Comparison of ENCODE assay signal across 8 cellular contexts in genomic region chr17:46851029-46851741, GRCh38. TPM values are rescaled to one million over a fixed set of nuclear protein-coding genes. Genes with fewer than 3 reads are reported as not detected.
DNase-seq lines count a peak whose midpoint lies in the region; ATAC-seq and TF ChIP-seq lines count a peak whose summit lies in the region.

WNT9B (plus strand) TSS chr17:46851583; CDS start chr17:46851639, 56 bp downstream.

- peak within 1 kb of the TSS; percentile 69 for H3K4me2 ChIP-seq in skeletal muscle satellite cell (ENCODE audit: low read length)

- TF ChIP-seq CTCF in AG04449 (IDR thresholded peaks at IDR 0.05; ENCODE audit: insufficient read depth, low read length, missing control alignments): no peak
- no peak for TF ChIP-seq CTCF in HFF-Myc (IDR thresholded peaks at IDR 0.05; ENCODE audit: low read depth, low read length, missing control alignments)
- no peak for TF ChIP-seq CTCF in activated CD8-positive, alpha-beta T cell treated with anti-CD3 and anti-CD28 coated beads for 36 hours (IDR thresholded peaks at IDR 0.05)

- H3K9me3 ChIP-seq in right cardiac atrium (ENCODE audit: control insufficient read depth, low read length): no peaks in the 10 kb centered on the region
- no peaks in the 10 kb centered on the region for H3K9me3 ChIP-seq in skeletal muscle satellite cell (replicated peaks; ENCODE audit: low read length)

- H3K4me1 Mint-ChIP-seq in activated CD8-positive, alpha-beta T cell treated with anti-CD3 and anti-CD28 coated beads for 36 hours (ENCODE audit: low read depth): peaks cover 6% of the 10 kb centered on the region

- WGBS in right cardiac atrium: 2% methylated on average over 75 of the region's 75 CpGs

- CTCF ChIA-PET in AG04449 (lab: Yijun Ruan, JAX): interaction anchor here (0.9 to 3.5 kb wide), 4 partner anchors 9 to 90 kb away, joined by 3 to 28 read pairs (median 4); no protein-coding TSS in a partner anchor
- CTCF ChIA-PET in activated CD8-positive, alpha-beta T cell treated with anti-CD3 and anti-CD28 coated beads for 36 hours (lab: Charles Lee): no interaction called here

- H3K27me3 ChIP-seq in right cardiac atrium (ENCODE audit: control insufficient read depth, insufficient read depth) (no peaks in the 10 kb centered on the region), skeletal muscle satellite cell (ENCODE audit: control insufficient read depth, insufficient read depth, low read length) (peaks cover 86% of the 10 kb centered on the region)

- DNase-seq in AG04449 (ENCODE audit: low read depth, low spot score): no peak
- no peak for DNase-seq in HFF-Myc (ENCODE audit: extremely low read depth, low read depth)
- DNase-seq in activated CD8-positive, alpha-beta T cell treated with anti-CD3 and anti-CD28 coated beads for 36 hours: no peak
- DNase-seq in right cardiac atrium: peak; percentile 65 to 71 (median 67)
- no peak for DNase-seq in SK-N-DZ (ENCODE audit: low spot score)

- H3K4me1 ChIP-seq in right cardiac atrium (ENCODE audit: control insufficient read depth, insufficient read depth, low read length) (no peaks in the 10 kb centered on the region), skeletal muscle satellite cell (ENCODE audit: control insufficient read depth, insufficient read depth, low read length) (peaks cover 5% of the 10 kb centered on the region)

- no peak within 1 kb of the TSS for H3K27ac Mint-ChIP-seq in activated CD8-positive, alpha-beta T cell treated with anti-CD3 and anti-CD28 coated beads for 36 hours

- POLR2A ChIA-PET in AG04449 (lab: Yijun Ruan, JAX): no interaction called here
- POLR2A ChIA-PET in activated CD8-positive, alpha-beta T cell treated with anti-CD3 and anti-CD28 coated beads for 36 hours (lab: Charles Lee): no interaction called here

- H3K9me3 Mint-ChIP-seq in activated CD8-positive, alpha-beta T cell treated with anti-CD3 and anti-CD28 coated beads for 36 hours: no peaks in the 10 kb centered on the region

- H3K27ac ChIP-seq in right cardiac atrium (ENCODE audit: low read length): no peak within 1 kb of the TSS

- peak within 1 kb of the TSS; percentile 32 for H3K4me3 ChIP-seq in AG04449 (ENCODE audit: low read depth, low read length)
- peak within 1 kb of the TSS; percentile 27 for H3K4me3 ChIP-seq in HFF-Myc (replicated peaks; ENCODE audit: low read depth, low read length)
- peak within 1 kb of the TSS; percentile 33 for H3K4me3 ChIP-seq in right cardiac atrium (ENCODE audit: low read length)
- H3K4me3 ChIP-seq in skeletal muscle satellite cell (ENCODE audit: low read length): peak within 1 kb of the TSS; percentile 50

- ATAC-seq in activated CD8-positive, alpha-beta T cell treated with anti-CD3 and anti-CD28 coated beads for 36 hours: no peak
- ATAC-seq in right cardiac atrium (peak; percentile 67 to 76), GM21528 (IDR thresholded peaks at IDR 0.05; ENCODE audit: low FRiP score, unreplicated experiment) (no peak), HG02885 (IDR thresholded peaks at IDR 0.05; ENCODE audit: poor library complexity, unreplicated experiment) (no peak)

- peak within 1 kb of the TSS; percentile 52 for H3K4me3 Mint-ChIP-seq in activated CD8-positive, alpha-beta T cell treated with anti-CD3 and anti-CD28 coated beads for 36 hours

- H3K36me3 ChIP-seq in skeletal muscle satellite cell (ENCODE audit: insufficient read depth, low read length): no peaks in the 10 kb centered on the region

- H3K27me3 Mint-ChIP-seq in activated CD8-positive, alpha-beta T cell treated with anti-CD3 and anti-CD28 coated beads for 36 hours: peaks cover 60% of the 10 kb centered on the region

- H3K36me3 Mint-ChIP-seq in activated CD8-positive, alpha-beta T cell treated with anti-CD3 and anti-CD28 coated beads for 36 hours (ENCODE audit: low read depth): no peaks in the 10 kb centered on the region

- intact Hi-C loops in activated CD8-positive, alpha-beta T cell treated with anti-CD3 and anti-CD28 coated beads for 36 hours (cut with micrococcal nuclease): no loop called here
- intact Hi-C loops in right cardiac atrium (cut with DNase I): loop anchor here in 1 of 4 donors (5.0 kb wide), 1 partner anchor 66 kb away; no protein-coding TSS in a partner anchor

- H3K9ac ChIP-seq in skeletal muscle satellite cell (ENCODE audit: low read depth, low read length): no peak within 1 kb of the TSS

RNA-seq across cellular contexts. Expression of gene WNT9B, which starts in this region (rescaled TPM):
- total RNA-seq in activated CD8-positive, alpha-beta T cell treated with anti-CD3 and anti-CD28 coated beads for 36 hours: not detected
- 10 to 100 TPM in 1 of 4 donors, 1 to 10 TPM in 3; 2.4 to 20.7 (median 3.4) TPM for total RNA-seq in right cardiac atrium
- 0.61 TPM for polyA plus RNA-seq in right cardiac atrium
- 0.66 TPM in 1 of 2 replicates, not detected in the other for total RNA-seq in skeletal muscle satellite cell (2012; rRNA removed)
- polyA plus RNA-seq in SK-N-DZ (2014; cell fraction: cytosol; rRNA removed): not detected in 2 replicates
- polyA plus RNA-seq in SK-N-DZ (2014; cell fraction: nucleus; rRNA removed): not detected in 2 replicates

Comparison
In these comparisons a context has a peak if more than half of its experiments do, and no peak if none do; other contexts are left out.
1. DNase-seq: peak in right cardiac atrium (3 of 3); none in AG04449 (single experiment), HFF-Myc (single experiment), activated CD8-positive, alpha-beta T cell treated with anti-CD3 and anti-CD28 coated beads for 36 hours (single experiment) and SK-N-DZ (single experiment).
2. ATAC-seq: peak in right cardiac atrium (2 of 2); none in activated CD8-positive, alpha-beta T cell treated with anti-CD3 and anti-CD28 coated beads for 36 hours (single experiment), GM21528 (single experiment) and HG02885 (single experiment).
3. Peak in every context shown above with its lines, with median percentiles within 50 percentile points of each other: H3K4me3 ChIP-seq.